ENCODE assay signal across 25 cellular contexts in the genomic region with DNA sequence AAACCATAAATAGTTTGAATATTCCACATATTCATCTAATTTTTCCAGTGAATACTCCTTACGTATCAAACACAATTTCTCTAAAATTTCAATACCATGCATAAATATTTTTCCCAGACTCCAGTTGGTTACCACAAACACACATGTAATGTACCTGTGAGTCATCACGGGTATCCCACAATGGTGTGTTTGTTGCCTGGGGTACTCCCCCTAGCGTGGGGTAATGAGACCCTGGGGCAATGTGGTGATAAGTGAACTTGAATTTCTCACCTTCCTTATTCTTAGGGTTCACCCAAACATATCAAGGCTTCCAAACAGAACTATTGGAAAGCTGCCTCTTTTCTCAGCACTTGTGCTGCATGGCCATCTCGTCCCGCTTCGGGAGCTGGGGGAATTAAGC. TPM values are rescaled to one million over a fixed set of nuclear protein-coding genes. Genes with fewer than 3 reads are reported as not detected.
A peak's percentile ranks its signal among the peaks of the same experiment; 100 is the strongest.
DNase-seq lines count a peak whose midpoint lies in the region; ATAC-seq, FAIRE-seq and TF ChIP-seq lines count a peak whose summit lies in the region.
"Had no signal": no experiment of that assay in that cellular context is flagged by ENCODE, and none has a peak within 500 bp of the region (broad histone marks: within the 10 kb centered on the region; RNA-seq: fewer than 3 reads in every experiment).

No MANE protein-coding gene starts in this region.

- H3K9me3 Mint-ChIP-seq in activated CD8-positive, alpha-beta T cell treated with anti-CD3 and anti-CD28 coated beads for 36 hours = no peaks in the 10 kb centered on the region
- H3K9me3 Mint-ChIP-seq in activated CD8-positive, alpha-beta T cell treated with anti-CD3 and anti-CD28 coated beads, Interleukin-2, amount 10 ng/mL, durations not matched to agents 7 days and 5 days (ENCODE audit: insufficient read depth) = no peaks in the 10 kb centered on the region
- H3K9me3 Mint-ChIP-seq in stimulated activated naive B cell treated with anti-CD40 and anti-IgM and Interleukin-4, amounts not matched to agents 10 μg/mL and 1 μg/mL and 100 μg/mL, for 72 hours = no peaks in the 10 kb centered on the region
- H3K9me3 Mint-ChIP-seq: CD14-positive monocyte; CD8-positive, alpha-beta memory T cell had no signal

- peaks cover under 1% of the 10 kb centered on the region for H3K4me1 Mint-ChIP-seq in activated CD8-positive, alpha-beta T cell treated with anti-CD3 and anti-CD28 coated beads for 36 hours (ENCODE audit: low read depth)
- H3K4me1 Mint-ChIP-seq in activated CD8-positive, alpha-beta T cell treated with anti-CD3 and anti-CD28 coated beads, Interleukin-2, amount 10 ng/mL, durations not matched to agents 7 days and 5 days (ENCODE audit: low read depth) = peaks cover 1% of the 10 kb centered on the region
- H3K4me1 Mint-ChIP-seq in stimulated activated naive B cell treated with anti-CD40 and anti-IgM and Interleukin-4, amounts not matched to agents 10 μg/mL and 1 μg/mL and 100 μg/mL, for 72 hours = peaks cover 13 to 31% of the 10 kb centered on the region in 2 donors
- H3K4me1 Mint-ChIP-seq: CD8-positive, alpha-beta memory T cell had no signal

- in situ Hi-C loops in SK-MEL-5 (cut with HindIII; ENCODE audit: low pct_unique_long_range_greater_than_20kb, low sequenced_read_pairs) = no loop called here

- peak; percentile 23 for FAIRE-seq in GM12891 (lab: Jason Lieb, UNC)
- FAIRE-seq: HTR-8/SVneo, K562 had no signal

- no peak overlapping the region for H3K4me3 Mint-ChIP-seq in activated CD8-positive, alpha-beta T cell treated with anti-CD3 and anti-CD28 coated beads for 36 hours
- H3K4me3 Mint-ChIP-seq in activated CD8-positive, alpha-beta T cell treated with anti-CD3 and anti-CD28 coated beads, Interleukin-2, amount 10 ng/mL, durations not matched to agents 7 days and 5 days = no peak overlapping the region
- no peak overlapping the region for H3K4me3 Mint-ChIP-seq in stimulated activated naive B cell treated with anti-CD40 and anti-IgM and Interleukin-4, amounts not matched to agents 10 μg/mL and 1 μg/mL and 100 μg/mL, for 72 hours
- H3K4me3 Mint-ChIP-seq: CD14-positive monocyte; CD8-positive, alpha-beta memory T cell had no signal

- peak; percentile 5 for DNase-seq in activated CD8-positive, alpha-beta T cell treated with anti-CD3 and anti-CD28 coated beads for 36 hours
- DNase-seq in activated CD8-positive, alpha-beta T cell treated with anti-CD3 and anti-CD28 coated beads, Interleukin-2, amount 10 ng/mL, durations not matched to agents 7 days and 5 days = no peak
- DNase-seq in GM12891 (ENCODE audit: insufficient read length, low spot score) (no peak), SK-MEL-5 (ENCODE audit: low read depth, low spot score) (peak; percentile 33), erythroblast (lab: John Stamatoyannopoulos, UW) (no peak)
- DNase-seq in stimulated activated naive B cell treated with anti-CD40 and anti-IgM and Interleukin-4, amounts not matched to agents 10 μg/mL and 1 μg/mL and 100 μg/mL, for 72 hours = no peak
- DNase-seq in stimulated activated naive CD4-positive, alpha-beta T cell (lab: John Stamatoyannopoulos, UW) = no peak
- DNase-seq: BE2C; CD8-positive, alpha-beta memory T cell; DMS153; DND-41; GM23248; H7; Kasumi-1; MV-4-11; NCI-H1105 treated with DMSO at 0.1 percent for 48 hours; NCI-H146; NCI-H1930; NCI-H2107; NCI-H446; NCI-H526; SHP77 had no signal

- no peak for TF ChIP-seq CTCF in activated CD8-positive, alpha-beta T cell treated with anti-CD3 and anti-CD28 coated beads for 36 hours (IDR thresholded peaks at IDR 0.05)

- intact Hi-C loops in activated CD8-positive, alpha-beta T cell treated with anti-CD3 and anti-CD28 coated beads for 36 hours (cut with micrococcal nuclease) = no loop called here

- H3K27ac Mint-ChIP-seq in activated CD8-positive, alpha-beta T cell treated with anti-CD3 and anti-CD28 coated beads for 36 hours = no peak overlapping the region
- no peak overlapping the region for H3K27ac Mint-ChIP-seq in activated CD8-positive, alpha-beta T cell treated with anti-CD3 and anti-CD28 coated beads, Interleukin-2, amount 10 ng/mL, durations not matched to agents 7 days and 5 days
- H3K27ac Mint-ChIP-seq in stimulated activated naive B cell treated with anti-CD40 and anti-IgM and Interleukin-4, amounts not matched to agents 10 μg/mL and 1 μg/mL and 100 μg/mL, for 72 hours = peak overlapping the region; percentile 42

- ATAC-seq in activated CD8-positive, alpha-beta T cell treated with anti-CD3 and anti-CD28 coated beads for 36 hours = no peak
- ATAC-seq in activated CD8-positive, alpha-beta T cell treated with anti-CD3 and anti-CD28 coated beads, Interleukin-2, amount 10 ng/mL, durations not matched to agents 7 days and 5 days = no peak
- ATAC-seq in stimulated activated naive B cell treated with anti-CD40 and anti-IgM and Interleukin-4, amounts not matched to agents 10 μg/mL and 1 μg/mL and 100 μg/mL, for 72 hours (replicated peaks) = no peak
- ATAC-seq: K562 had no signal

- peaks cover 22% of the 10 kb centered on the region for H3K36me3 Mint-ChIP-seq in activated CD8-positive, alpha-beta T cell treated with anti-CD3 and anti-CD28 coated beads for 36 hours (ENCODE audit: low read depth)
- H3K36me3 Mint-ChIP-seq in activated CD8-positive, alpha-beta T cell treated with anti-CD3 and anti-CD28 coated beads, Interleukin-2, amount 10 ng/mL, durations not matched to agents 7 days and 5 days (ENCODE audit: low read depth) = peaks cover 24% of the 10 kb centered on the region
- H3K36me3 Mint-ChIP-seq in stimulated activated naive B cell treated with anti-CD40 and anti-IgM and Interleukin-4, amounts not matched to agents 10 μg/mL and 1 μg/mL and 100 μg/mL, for 72 hours = peaks cover 36 to 47% of the 10 kb centered on the region in 2 donors

- POLR2A ChIA-PET in activated CD8-positive, alpha-beta T cell treated with anti-CD3 and anti-CD28 coated beads for 36 hours (lab: Charles Lee) = no interaction called here
- POLR2A ChIA-PET in activated CD8-positive, alpha-beta T cell treated with anti-CD3 and anti-CD28 coated beads, Interleukin-2, amount 10 ng/mL, durations not matched to agents 7 days and 5 days (lab: Charles Lee) = no interaction called here

- TF ChIP-seq POLR2A in GM12891 (IDR thresholded peaks at IDR 0.05; ENCODE audit: low read depth, low read length) (no peak), erythroblast (IDR thresholded peaks at IDR 0.05; ENCODE audit: low read length) (no peak)

- H3K27me3 Mint-ChIP-seq in activated CD8-positive, alpha-beta T cell treated with anti-CD3 and anti-CD28 coated beads for 36 hours = no peaks in the 10 kb centered on the region
- no peaks in the 10 kb centered on the region for H3K27me3 Mint-ChIP-seq in activated CD8-positive, alpha-beta T cell treated with anti-CD3 and anti-CD28 coated beads, Interleukin-2, amount 10 ng/mL, durations not matched to agents 7 days and 5 days (ENCODE audit: low read depth)
- H3K27me3 Mint-ChIP-seq in stimulated activated naive B cell treated with anti-CD40 and anti-IgM and Interleukin-4, amounts not matched to agents 10 μg/mL and 1 μg/mL and 100 μg/mL, for 72 hours = no peaks in the 10 kb centered on the region
- H3K27me3 Mint-ChIP-seq: CD8-positive, alpha-beta memory T cell had no signal

- CTCF ChIA-PET in activated CD8-positive, alpha-beta T cell treated with anti-CD3 and anti-CD28 coated beads for 36 hours (lab: Charles Lee) = interaction anchor here (1.0 to 1.2 kb wide), 3 partner anchors 11 to 182 kb away, joined by 3 to 5 read pairs (median 4); no protein-coding TSS in a partner anchor
- CTCF ChIA-PET in activated CD8-positive, alpha-beta T cell treated with anti-CD3 and anti-CD28 coated beads, Interleukin-2, amount 10 ng/mL, durations not matched to agents 7 days and 5 days (lab: Charles Lee) = interaction anchor here (1.1 kb wide), 1 partner anchor 182 kb away, joined by 3 read pairs; no protein-coding TSS in a partner anchor

TF ChIP-seq in GM12891, 5 proteins besides CTCF, POLR2A, EP300 and RAD21:
- no peak for TF ChIP-seq POU2F2 (IDR thresholded peaks at IDR 0.05; ENCODE audit: low read depth, low read length)
TF ChIP-seq in GM12891: peak in this region for 0.

RNA-seq across cellular contexts. Expression of gene STX7, which starts 51.0 kb away (rescaled TPM):
- 10 to 100 TPM; 11.8 to 15.1 TPM for total RNA-seq in activated CD8-positive, alpha-beta T cell treated with anti-CD3 and anti-CD28 coated beads for 36 hours
- 10 to 100 TPM; 16.0 to 16.4 TPM for total RNA-seq in activated CD8-positive, alpha-beta T cell treated with anti-CD3 and anti-CD28 coated beads, Interleukin-2, amount 10 ng/mL, durations not matched to agents 7 days and 5 days
- polyA plus RNA-seq in GM12891 (2012; ENCODE audit: low read depth, missing spikeins) = 27.0 TPM
- 87.6 and 107 TPM in 2 replicates for total RNA-seq in SK-MEL-5 (2014; rRNA removed; shearing (Covaris generic))
- 63.6 and 72.0 TPM in 2 replicates for polyA plus RNA-seq in SK-MEL-5 (2015; cell fraction: cytosol; rRNA removed)
- 38.1 and 69.9 TPM in 2 replicates for polyA plus RNA-seq in SK-MEL-5 (2015; cell fraction: nucleus; rRNA removed)

Comparison
In these comparisons a context has a peak if more than half of its experiments do, and no peak if none do; other contexts are left out.
1. DNase-seq: peak in activated CD8-positive, alpha-beta T cell treated with anti-CD3 and anti-CD28 coated beads for 36 hours (single experiment) and SK-MEL-5 (single experiment); none in activated CD8-positive, alpha-beta T cell treated with anti-CD3 and anti-CD28 coated beads, Interleukin-2, amount 10 ng/mL, durations not matched to agents 7 days and 5 days (single experiment), GM12891 (single experiment), stimulated activated naive B cell treated with anti-CD40 and anti-IgM and Interleukin-4, amounts not matched to agents 10 μg/mL and 1 μg/mL and 100 μg/mL, for 72 hours (single experiment), stimulated activated naive CD4-positive, alpha-beta T cell (0 of 6) and erythroblast (0 of 2).